ENCODE assay signal across 19 cellular contexts in genomic region chr4:68951078-68951805, GRCh38. TPM values are rescaled to one million over a fixed set of nuclear protein-coding genes. Genes with fewer than 3 reads are reported as not detected.
DNase-seq lines count a peak whose midpoint lies in the region; ATAC-seq, FAIRE-seq and TF ChIP-seq lines count a peak whose summit lies in the region.
"Had no signal": no experiment of that assay in that cellular context is flagged by ENCODE, and none has a peak within 500 bp of the region (broad histone marks: within the 10 kb centered on the region; RNA-seq: fewer than 3 reads in every experiment).

Gene UGT2A3 (minus strand): TSS chr4:68951804. CDS start chr4:68951760, 44 bp downstream.

- H3K27me3 Mint-ChIP-seq in glutamatergic neuron (ENCODE audit: unreplicated experiment), result peaks cover 1% of the 10 kb centered on the region

- H3K4me3 Mint-ChIP-seq in glutamatergic neuron (ENCODE audit: unreplicated experiment), result no peak within 1 kb of the TSS

- no peaks in the 10 kb centered on the region for H3K9me3 ChIP-seq in muscle layer of duodenum (ENCODE audit: control insufficient read depth in 1 of 2, low read length in 2 of 2)
- H3K9me3 ChIP-seq: ovary, thyroid gland had no signal

- H3K4me1 Mint-ChIP-seq in glutamatergic neuron (ENCODE audit: low read depth, unreplicated experiment), result peaks cover 5% of the 10 kb centered on the region

- H3K27me3 ChIP-seq in muscle layer of duodenum (ENCODE audit: low read depth, low read length), result no peaks in the 10 kb centered on the region
- H3K27me3 ChIP-seq: ovary, thyroid gland had no signal

- ATAC-seq in GM18861 (IDR thresholded peaks at IDR 0.05; ENCODE audit: unreplicated experiment) (peak; percentile 68), GM21619 (IDR thresholded peaks at IDR 0.05; ENCODE audit: unreplicated experiment) (no peak), GM21360 (IDR thresholded peaks at IDR 0.05; ENCODE audit: unreplicated experiment) (no peak)

- peak within 1 kb of the TSS; percentile 70 for H3K27ac Mint-ChIP-seq in glutamatergic neuron (ENCODE audit: unreplicated experiment)

- peak within 1 kb of the TSS; percentile 67 for H3K27ac ChIP-seq in muscle layer of duodenum (ENCODE audit: low read length)
- H3K27ac ChIP-seq: ovary, RWPE1, thyroid gland had no signal

- H3K36me3 Mint-ChIP-seq in glutamatergic neuron (ENCODE audit: unreplicated experiment), result no peaks in the 10 kb centered on the region

- no peak for TF ChIP-seq CTCF in glutamatergic neuron (IDR thresholded peaks at IDR 0.05; ENCODE audit: partially characterized antibody, unreplicated experiment)

- no peaks in the 10 kb centered on the region for H3K36me3 ChIP-seq in muscle layer of duodenum (ENCODE audit: control insufficient read depth in 1 of 2, insufficient read depth in 2 of 2, low read length in 2 of 2)
- H3K36me3 ChIP-seq: ovary, thyroid gland had no signal

- H3K4me3 ChIP-seq in muscle layer of duodenum (ENCODE audit: low read depth in 1 of 2, low read length in 2 of 2), result peak within 1 kb of the TSS in 1 of 2 donors; percentile 31
- H3K4me3 ChIP-seq: ovary, thyroid gland had no signal

- no peak for FAIRE-seq in GM19239 (lab: Jason Lieb, UNC)

- DNase-seq in M059J (ENCODE audit: low read depth), result peak; percentile 2
- no peak for DNase-seq in glutamatergic neuron
- DNase-seq in stimulated activated CD8-positive, alpha-beta memory T cell treated with anti-CD3 and anti-CD28 coated beads, Interleukin-4, amount 100 ng/mL, for 48 hours, result no peak
- no peak for DNase-seq in GM19239 (ENCODE audit: insufficient read length, low spot score)
- DNase-seq: activated CD4-positive, alpha-beta T cell treated with anti-CD3 and anti-CD28 coated beads, Interleukin-2, amount 50 U/mL, for 4 hours; anterior cingulate cortex; DMS 273 treated with DMSO at 0.1 percent for 48 hours; Karpas-422; NCI-H2029; NCI-H748 treated with DMSO at 0.1 percent for 48 hours; ovary; thyroid gland had no signal

- no peaks in the 10 kb centered on the region for H3K9me3 Mint-ChIP-seq in glutamatergic neuron (ENCODE audit: unreplicated experiment)

- H3K4me1 ChIP-seq in muscle layer of duodenum (ENCODE audit: control insufficient read depth in 1 of 2, insufficient read depth in 2 of 2, low read length in 2 of 2), result no peaks in the 10 kb centered on the region
- H3K4me1 ChIP-seq: thyroid gland had no signal

RNA-seq across cellular contexts. Expression of gene UGT2A3, which starts in this region (rescaled TPM):
- not detected in 2 replicates for total RNA-seq in M059J (2014; rRNA removed; shearing (Covaris generic))
- total RNA-seq in glutamatergic neuron (ENCODE audit: unreplicated experiment), result not detected
- total RNA-seq: fibroblast of lung; T-helper 2 cell treated with Interferon-gamma antibody and Interleukin-4, amounts not matched to agents 100 ng/mL and 5 ng/mL, for 36 hours; thyroid gland had no signal

Comparison
In these comparisons a context has a peak if more than half of its experiments do, and no peak if none do; other contexts are left out.
1. Peak in DNase-seq in M059J; RNA of the gene not detected or under 1 TPM.